Comparison of ENCODE assay signal across 9 cellular contexts in genomic region chr4:38621004-38621684, GRCh38. TPM values are rescaled to one million over a fixed set of nuclear protein-coding genes. Genes with fewer than 3 reads are reported as not detected.
DNase-seq lines count a peak whose midpoint lies in the region; ATAC-seq and TF ChIP-seq lines count a peak whose summit lies in the region.
"Had no signal": no experiment of that assay in that cellular context is flagged by ENCODE, and none has a peak within 500 bp of the region (broad histone marks: within the 10 kb centered on the region; RNA-seq: fewer than 3 reads in every experiment).

No MANE protein-coding gene starts in this region.

- TF ChIP-seq CTCF in epithelial cell of esophagus (IDR thresholded peaks at IDR 0.05; ENCODE audit: insufficient read depth, low read depth, low read length, missing control alignments): no peak

- no peak overlapping the region for H3K27ac Mint-ChIP-seq in effector memory CD8-positive, alpha-beta T cell

- peaks cover 0 to 2% of the 10 kb centered on the region in 2 donors for H3K4me1 Mint-ChIP-seq in effector memory CD8-positive, alpha-beta T cell (ENCODE audit: low read depth in 2 of 2)

- no peak overlapping the region for H3K4me3 ChIP-seq in epithelial cell of esophagus (ENCODE audit: low read length)
- H3K4me3 ChIP-seq: thoracic aorta had no signal

- DNase-seq in GM04503 (ENCODE audit: low read depth): peak; percentile 35
- peak; percentile 93 for DNase-seq in NCI-H460 (ENCODE audit: extremely low read depth, low read depth)
- peak; percentile 99 for DNase-seq in epithelial cell of esophagus (ENCODE audit: low read depth)
- DNase-seq in renal cortical epithelial cell (ENCODE audit: low read depth): peak; percentile 85
- no peak for DNase-seq in effector memory CD8-positive, alpha-beta T cell
- DNase-seq in activated effector memory CD4-positive, alpha-beta T cell treated with Interleukin-2 at 50 U/mL for 16 hours: no peak

- no peak overlapping the region for H3K4me3 Mint-ChIP-seq in effector memory CD8-positive, alpha-beta T cell

- ATAC-seq in effector memory CD8-positive, alpha-beta T cell (replicated peaks): no peak
- no peak for ATAC-seq in HG02981 (IDR thresholded peaks at IDR 0.05; ENCODE audit: unreplicated experiment)
- ATAC-seq in HG03354 (IDR thresholded peaks at IDR 0.05; ENCODE audit: poor library complexity, severe bottlenecking, unreplicated experiment): no peak

- H3K9me3 Mint-ChIP-seq in effector memory CD8-positive, alpha-beta T cell: no peaks in the 10 kb centered on the region

- no peaks in the 10 kb centered on the region for H3K36me3 Mint-ChIP-seq in effector memory CD8-positive, alpha-beta T cell (ENCODE audit: insufficient read depth)

- no peaks in the 10 kb centered on the region for H3K27me3 Mint-ChIP-seq in effector memory CD8-positive, alpha-beta T cell

RNA-seq across cellular contexts. Expression of gene KLF3, which starts 42.9 kb away (rescaled TPM):
- total RNA-seq in NCI-H460 (2014; rRNA removed; shearing (Covaris generic)): 27.3 and 29.9 TPM in 2 replicates
- polyA plus RNA-seq in NCI-H460 (2014; cell fraction: nucleus; rRNA removed): 10.8 and 18.0 TPM in 2 replicates
- 17.5 and 30.6 TPM in 2 replicates for total RNA-seq in renal cortical epithelial cell

Comparison
In these comparisons a context has a peak if more than half of its experiments do, and no peak if none do; other contexts are left out.
1. DNase-seq: peak in GM04503 (single experiment), NCI-H460 (single experiment), epithelial cell of esophagus (single experiment) and renal cortical epithelial cell (single experiment); none in effector memory CD8-positive, alpha-beta T cell (0 of 3) and activated effector memory CD4-positive, alpha-beta T cell treated with Interleukin-2 at 50 U/mL for 16 hours (single experiment).